Comparison of ENCODE assay signal across 11 cellular contexts in genomic region chr7:96710544-96710943, GRCh38. TPM values are rescaled to one million over a fixed set of nuclear protein-coding genes. Genes with fewer than 3 reads are reported as not detected.
A peak's percentile ranks its signal among the peaks of the same experiment; 100 is the strongest.
DNase-seq lines count a peak whose midpoint lies in the region; ATAC-seq, FAIRE-seq and TF ChIP-seq lines count a peak whose summit lies in the region.
"Had no signal": no experiment of that assay in that cellular context is flagged by ENCODE, and none has a peak within 500 bp of the region (broad histone marks: within the 10 kb centered on the region; RNA-seq: fewer than 3 reads in every experiment).

No MANE protein-coding gene starts in this region.

- no peaks in the 10 kb centered on the region for H3K27me3 ChIP-seq in DND-41 (ENCODE audit: insufficient read depth, low read length, poor library complexity)
- H3K27me3 ChIP-seq in MM.1S (replicated peaks; ENCODE audit: insufficient read depth, low read length), result no peaks in the 10 kb centered on the region
- H3K27me3 ChIP-seq in bronchial epithelial cell (ENCODE audit: control insufficient read depth, insufficient read depth, low read length), result no peaks in the 10 kb centered on the region
- H3K27me3 ChIP-seq: cardiac muscle cell had no signal

- H3K4me1 ChIP-seq in DND-41 (ENCODE audit: insufficient read depth, low read length) (peaks cover 22% of the 10 kb centered on the region), MM.1S (ENCODE audit: low read length) (peaks cover 9% of the 10 kb centered on the region)

- H3K9me2 ChIP-seq in MM.1S (replicated peaks; ENCODE audit: insufficient read depth, low read length), result no peaks in the 10 kb centered on the region

- ATAC-seq in DND-41 (ENCODE audit: insufficient read depth, low read depth), result no peak

- H3K79me2 ChIP-seq in DND-41 (ENCODE audit: insufficient read depth, low read length), result peaks cover 38% of the 10 kb centered on the region
- H3K79me2 ChIP-seq in MM.1S (ENCODE audit: low read length), result peaks cover 40% of the 10 kb centered on the region

- peak overlapping the region; percentile 99 for H3K4me3 Mint-ChIP-seq in nephron progenitor cell

- FAIRE-seq in bronchial epithelial cell (lab: Jason Lieb, UNC), result no peak

- DNase-seq in DND-41 (no peak), MM.1S (no peak), bronchial epithelial cell (ENCODE audit: low read depth) (peak; percentile 62), nephron progenitor cell (no peak), epidermal melanocyte (ENCODE audit: insufficient read length, low spot score) (no peak), caudate nucleus (lab: John Stamatoyannopoulos, UW) (no peak), SW 1271 (lab: John Stamatoyannopoulos, UW) (no peak)
- DNase-seq: activated effector memory CD4-positive, alpha-beta T cell treated with anti-CD3 and anti-CD28 coated beads, Interleukin-2, amount 50 U/mL, for 16 hours; left ventricle myocardium inferior; NCI-H2081 had no signal

- H3F3A ChIP-seq in MM.1S (ENCODE audit: insufficient read depth, low read length), result no peaks in the 10 kb centered on the region

- H3K36me3 ChIP-seq in DND-41 (ENCODE audit: insufficient read depth, low read length) (peaks cover 12% of the 10 kb centered on the region; the same call in 1 of the 2 replicates), MM.1S (replicated peaks; ENCODE audit: insufficient read depth, low read length) (no peaks in the 10 kb centered on the region; the same call in 1 of the 2 replicates), bronchial epithelial cell (ENCODE audit: control insufficient read depth, insufficient read depth, low read length) (no peaks in the 10 kb centered on the region)
- H3K36me3 ChIP-seq: cardiac muscle cell, left ventricle myocardium inferior had no signal

- TF ChIP-seq CTCF in DND-41 (IDR thresholded peaks at IDR 0.05; ENCODE audit: borderline replicate concordance, extremely low read depth, low read length, poor library complexity, severe bottlenecking) (no peak), MM.1S (IDR thresholded peaks at IDR 0.05; ENCODE audit: low read length) (no peak), bronchial epithelial cell (IDR thresholded peaks at IDR 0.05; ENCODE audit: insufficient read depth, low read length, severe bottlenecking) (no peak), nephron progenitor cell (IDR thresholded peaks at IDR 0.05) (no peak)

- H3K27ac Mint-ChIP-seq in nephron progenitor cell, result no peak overlapping the region

- H3K9ac ChIP-seq in DND-41 (ENCODE audit: low read depth, low read length) (no peak overlapping the region; the same call in 1 of the 2 replicates), MM.1S (ENCODE audit: low read length) (no peak overlapping the region)

- H4K20me1 ChIP-seq in DND-41 (ENCODE audit: insufficient read depth, low read length), result peaks cover 5% of the 10 kb centered on the region; the same call in 1 of the 2 replicates
- H4K20me1 ChIP-seq in MM.1S (ENCODE audit: insufficient read depth, low read length), result no peaks in the 10 kb centered on the region

- H3K9me3 Mint-ChIP-seq in nephron progenitor cell, result peaks cover 42% of the 10 kb centered on the region

- H3K27ac ChIP-seq in DND-41 (ENCODE audit: low read length), result no peak overlapping the region
- H3K27ac ChIP-seq in MM.1S (ENCODE audit: low read length), result no peak overlapping the region
- H3K27ac ChIP-seq in caudate nucleus (ENCODE audit: low read depth, low read length), result no peak overlapping the region
- H3K27ac ChIP-seq: cardiac muscle cell had no signal

- no peaks in the 10 kb centered on the region for H3K27me3 Mint-ChIP-seq in nephron progenitor cell (ENCODE audit: low read depth, poor library complexity)

- peaks cover 21% of the 10 kb centered on the region for H3K4me1 Mint-ChIP-seq in nephron progenitor cell

- H3K9me3 ChIP-seq in DND-41 (ENCODE audit: insufficient read depth, low read length, severe bottlenecking) (peaks cover 21% of the 10 kb centered on the region), MM.1S (replicated peaks; ENCODE audit: insufficient read depth, low read length) (no peaks in the 10 kb centered on the region)

- H2AFZ ChIP-seq in DND-41 (ENCODE audit: low read depth, low read length) (peak overlapping the region; percentile 85), MM.1S (ENCODE audit: low read length) (peak overlapping the region; percentile 92)

- H3K4me2 ChIP-seq in DND-41 (ENCODE audit: insufficient read depth, low read length), result peak overlapping the region; percentile 85; the same call in 1 of the 2 replicates
- H3K4me2 ChIP-seq in MM.1S (ENCODE audit: low read depth, low read length), result peak overlapping the region; percentile 80; the same call in 1 of the 2 replicates

- peaks cover 25% of the 10 kb centered on the region for H3K36me3 Mint-ChIP-seq in nephron progenitor cell (ENCODE audit: low read depth)

- H3K4me3 ChIP-seq in DND-41 (ENCODE audit: low read depth in 1 of 2, low read length in 2 of 2) (no peak overlapping the region; a peak in 1 of 4 replicates), MM.1S (ENCODE audit: low read length) (no peak overlapping the region), bronchial epithelial cell (ENCODE audit: low read depth, low read length) (no peak overlapping the region)

RNA-seq across cellular contexts. Expression of gene SEM1, which starts 0.9 kb away (rescaled TPM):
- total RNA-seq in bronchial epithelial cell, result 21.3 and 182 TPM in 2 replicates
